8 cellular contexts compared by ENCODE assay signal in the genomic region with DNA sequence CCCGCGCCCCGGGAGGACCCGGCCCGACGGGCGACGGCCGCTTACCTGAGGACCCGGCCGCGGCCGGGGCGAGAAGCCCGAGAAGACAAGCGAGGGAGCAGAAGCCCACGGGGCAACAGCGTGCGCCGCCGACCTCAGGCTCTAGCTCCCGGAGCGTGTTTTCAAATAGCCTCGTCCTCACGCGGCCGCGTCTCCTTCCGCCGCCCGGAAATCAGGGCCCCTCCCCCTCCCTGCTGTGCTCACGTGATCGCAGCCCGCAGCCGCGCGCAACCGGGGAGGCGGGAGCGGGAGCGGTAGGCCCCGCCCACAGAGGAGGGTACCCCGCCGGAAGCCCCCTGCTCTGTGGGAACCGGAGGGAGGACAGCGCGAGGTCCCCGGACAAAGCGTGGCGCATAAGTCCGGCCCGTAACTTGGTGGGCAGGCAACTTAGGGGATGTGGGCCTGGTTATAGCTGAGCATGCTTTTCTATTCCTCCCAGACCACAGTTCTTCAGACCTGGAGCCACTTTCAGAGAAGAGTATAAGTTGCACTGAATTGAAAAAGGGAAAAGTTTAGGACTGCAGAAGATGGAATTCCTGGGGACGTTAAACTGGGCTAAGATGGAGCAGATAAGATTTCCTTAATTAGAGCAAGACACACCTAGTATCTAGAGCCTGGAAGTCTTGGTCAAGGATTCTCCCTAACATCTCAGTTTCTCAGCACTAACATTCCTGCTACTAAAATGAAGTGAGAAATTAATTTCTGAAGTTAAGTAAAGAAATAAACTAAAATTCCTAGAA. TPM values are rescaled to one million over a fixed set of nuclear protein-coding genes. Genes with fewer than 3 reads are reported as not detected.
DNase-seq lines count a peak whose midpoint lies in the region; ATAC-seq and TF ChIP-seq lines count a peak whose summit lies in the region.

TEX10 (minus strand) TSS at position 216 of the 779 bp plus-strand sequence. CDS start 3,579 bp downstream, outside the sequence.

- no peaks in the 10 kb centered on the region for H3K27me3 ChIP-seq in PC-9 (ENCODE audit: insufficient read depth, low read depth)
- H3K27me3 ChIP-seq in esophagus (ENCODE audit: control insufficient read depth in 1 of 2, insufficient read depth in 2 of 2, low read length in 2 of 2), result no peaks in the 10 kb centered on the region
- H3K27me3 ChIP-seq in mucosa of stomach (ENCODE audit: control insufficient read depth, insufficient read depth, low read length), result no peaks in the 10 kb centered on the region

- ATAC-seq in GM21529 (IDR thresholded peaks at IDR 0.05; ENCODE audit: unreplicated experiment), result peak; percentile 79

- H3K4me2 ChIP-seq in PC-9, result peak within 1 kb of the TSS; percentile 86

- POLR2A ChIA-PET in PC-9 (lab: Charles Lee; ENCODE audit: unreplicated experiment), result no interaction called here

- peaks cover 25% of the 10 kb centered on the region for H3K4me1 ChIP-seq in PC-9 (replicated peaks; ENCODE audit: insufficient read depth)
- H3K4me1 ChIP-seq in esophagus (ENCODE audit: control insufficient read depth in 2 of 2, insufficient read depth in 2 of 2, low read length in 1 of 2), result no peaks in the 10 kb centered on the region
- H3K4me1 ChIP-seq in mucosa of stomach (ENCODE audit: control insufficient read depth, insufficient read depth, low read length), result no peaks in the 10 kb centered on the region

- peaks cover 6% of the 10 kb centered on the region for H3K36me3 Mint-ChIP-seq in IgD-negative memory B cell

- peaks cover 35% of the 10 kb centered on the region for H4K20me1 ChIP-seq in PC-9 (ENCODE audit: insufficient read depth)

- H3K4me1 Mint-ChIP-seq in IgD-negative memory B cell, result peaks cover 42 to 60% (median 52%) of the 10 kb centered on the region in 3 donors

- peak within 1 kb of the TSS; percentile 65 for H3K27ac ChIP-seq in PC-9
- peak within 1 kb of the TSS; percentile 33 to 83 for H3K27ac ChIP-seq in esophagus (ENCODE audit: low read depth in 2 of 2, low read length in 1 of 2)

- H3K9me3 Mint-ChIP-seq in IgD-negative memory B cell, result peaks cover 0 to 3% (median 0%) of the 10 kb centered on the region in 3 donors

- peak within 1 kb of the TSS; percentile 91 to 93 (median 91) for H3K27ac Mint-ChIP-seq in IgD-negative memory B cell

- TF ChIP-seq CTCF in PC-9 (conservative IDR thresholded peaks at IDR 0.05), result no peak

- peak within 1 kb of the TSS; percentile 97 for H2AFZ ChIP-seq in PC-9

- H3K4me3 ChIP-seq in PC-9 (peak within 1 kb of the TSS; percentile 90), esophagus (ENCODE audit: low read depth in 1 of 2, low read length in 2 of 2) (peak within 1 kb of the TSS; percentile 76 to 94), mucosa of stomach (ENCODE audit: low read length) (peak within 1 kb of the TSS; percentile 66)

- peak within 1 kb of the TSS; percentile 88 to 99 (median 95) for H3K4me3 Mint-ChIP-seq in IgD-negative memory B cell

- H3F3A ChIP-seq in PC-9 (ENCODE audit: insufficient read depth, low read depth), result no peaks in the 10 kb centered on the region

- H3K79me2 ChIP-seq in PC-9 (ENCODE audit: low read depth), result peaks cover 47% of the 10 kb centered on the region

- H3K36me3 ChIP-seq in PC-9 (ENCODE audit: low read depth), result peaks cover 11% of the 10 kb centered on the region; the same call in 1 of the 2 replicates
- H3K36me3 ChIP-seq in esophagus (ENCODE audit: control insufficient read depth in 2 of 2, insufficient read depth in 2 of 2, low read length in 1 of 2), result no peaks in the 10 kb centered on the region
- H3K36me3 ChIP-seq in mucosa of stomach (ENCODE audit: control insufficient read depth, insufficient read depth, low read length), result no peaks in the 10 kb centered on the region

- H3K9me3 ChIP-seq in PC-9 (ENCODE audit: insufficient read depth, low read depth), result no peaks in the 10 kb centered on the region
- no peaks in the 10 kb centered on the region for H3K9me3 ChIP-seq in esophagus (ENCODE audit: control insufficient read depth in 2 of 2, insufficient read depth in 1 of 2, low read depth in 1 of 2, low read length in 1 of 2)
- H3K9me3 ChIP-seq in mucosa of stomach (ENCODE audit: control insufficient read depth, low read length), result no peaks in the 10 kb centered on the region

- DNase-seq in DMS114 treated with DMSO at 0.1 percent for 48 hours (lab: John Stamatoyannopoulos, UW; ENCODE audit: unreplicated experiment) (peak; percentile 46), PC-9 (peak; percentile 61 to 90)
- DNase-seq in activated T-cell treated with anti-CD3 and anti-CD28 coated beads, Interleukin-2, amount 50 U/mL, for 1 hour, result peak; percentile 87
- DNase-seq in stimulated activated CD8-positive, alpha-beta memory T cell treated with anti-CD3 and anti-CD28 coated beads, Interleukin-4, amount 100 ng/mL, for 48 hours, result peak; percentile 93

- H3K9ac ChIP-seq in mucosa of stomach (ENCODE audit: low read length), result peak within 1 kb of the TSS; percentile 88

- no peaks in the 10 kb centered on the region for H3K27me3 Mint-ChIP-seq in IgD-negative memory B cell

- intact Hi-C loops in PC-9 (cut with micrococcal nuclease; ENCODE audit: unreplicated experiment), result loop anchor here (1.0 to 10.0 kb wide), 5 partner anchors 24 to 244 kb away; partner anchors contain the start of gene MSANTD3

- no TSS peak for BruUV-seq in PC-9 (replicated peaks; lab: Mats Ljungman, UMichigan)

- WGBS in esophagus, 2 donors, result 0 to 1% methylated on average over 44 to 53 of the region's 53 CpGs

- CTCF ChIA-PET in PC-9 (lab: Charles Lee), result interaction anchor here (0.6 to 0.8 kb wide), 2 partner anchors 153 to 1180 kb away, joined by 3 to 4 read pairs; no protein-coding TSS in a partner anchor

- H3K9me2 ChIP-seq in PC-9 (ENCODE audit: insufficient read depth), result no peaks in the 10 kb centered on the region

RNA-seq across cellular contexts. Expression of gene TEX10, which starts in this region (rescaled TPM):
- 17.5 TPM for polyA plus RNA-seq in IgD-negative memory B cell
- total RNA-seq in PC-9 (2021), result 21.6 and 29.0 TPM in 2 replicates
- polyA plus RNA-seq in esophagus, result 1 to 10 TPM; 3.1 to 6.9 TPM

Comparison
In these comparisons a context has a peak if more than half of its experiments do, and no peak if none do; other contexts are left out.
1. Peak in every context shown above with its lines: DNase-seq, ATAC-seq, H3K4me3 ChIP-seq and H3K27ac ChIP-seq.